18 cellular contexts compared by ENCODE assay signal in genomic region chr18:62165583-62165982, GRCh38.
"Had no signal": no experiment of that assay in that cellular context is flagged by ENCODE, and none has a peak within 500 bp of the region (broad histone marks: within the 10 kb centered on the region; RNA-seq: fewer than 3 reads in every experiment).

No MANE protein-coding gene starts in this region.

- H3K27ac ChIP-seq: esophagus squamous epithelium, tibial nerve had no signal

- H3K4me1 ChIP-seq: esophagus squamous epithelium had no signal

- H3K4me3 ChIP-seq: esophagus squamous epithelium, tibial nerve had no signal

- H3K27ac Mint-ChIP-seq: activated naive CD4-positive, alpha-beta T cell treated with anti-CD3 and anti-CD28 coated beads, Interleukin-2, amount 50 U/mL, for 24 hours; activated T-cell treated with anti-CD3 and anti-CD28 coated beads, Interleukin-2, amount 50 U/mL, for 72 hours; dendritic cell treated with granulocyte-macrophage colony-stimulating factor and Interleukin-4, amounts not matched to agents 40 ng/mL and 50 ng/mL, for 4 days; naive thymus-derived CD8-positive, alpha-beta T cell; T-helper 1 cell treated with Interleukin-12 subunit alpha and Interleukin-12 subunit beta and Interleukin-4 antibody, amounts not matched to agents 30 μg/mL and 1 μg/mL, for 36 hours had no signal

- H3K9me3 Mint-ChIP-seq: activated naive CD4-positive, alpha-beta T cell treated with anti-CD3 and anti-CD28 coated beads, Interleukin-2, amount 50 U/mL, for 24 hours had no signal

- H3K9me3 ChIP-seq: esophagus squamous epithelium, tibial nerve had no signal

- H3K4me3 Mint-ChIP-seq: activated naive CD4-positive, alpha-beta T cell treated with anti-CD3 and anti-CD28 coated beads, Interleukin-2, amount 50 U/mL, for 24 hours; activated T-cell treated with anti-CD3 and anti-CD28 coated beads, Interleukin-2, amount 50 U/mL, for 72 hours; dendritic cell treated with granulocyte-macrophage colony-stimulating factor and Interleukin-4, amounts not matched to agents 40 ng/mL and 50 ng/mL, for 4 days; naive thymus-derived CD8-positive, alpha-beta T cell; T-helper 1 cell treated with Interleukin-12 subunit alpha and Interleukin-12 subunit beta and Interleukin-4 antibody, amounts not matched to agents 30 μg/mL and 1 μg/mL, for 36 hours had no signal

- DNase-seq: activated CD4-positive, alpha-beta T cell treated with anti-CD3 and anti-CD28 coated beads for 1 hour; activated CD4-positive, alpha-beta T cell treated with anti-CD3 and anti-CD28 coated beads, Interleukin-2, amount 50 U/mL, for 4 hours; activated gamma-delta T cell; activated T-cell treated with anti-CD3 and anti-CD28 coated beads, Interleukin-2, amount 50 U/mL, for 72 hours; effector CD8-positive, alpha-beta T cell; esophagus squamous epithelium; glutamatergic neuron; hippocampal formation; naive thymus-derived CD8-positive, alpha-beta T cell; nucleus accumbens; stimulated activated naive CD4-positive, alpha-beta T cell; substantia nigra had no signal

- H3K27me3 Mint-ChIP-seq: activated naive CD4-positive, alpha-beta T cell treated with anti-CD3 and anti-CD28 coated beads, Interleukin-2, amount 50 U/mL, for 24 hours; dendritic cell treated with granulocyte-macrophage colony-stimulating factor and Interleukin-4, amounts not matched to agents 40 ng/mL and 50 ng/mL, for 4 days; naive thymus-derived CD8-positive, alpha-beta T cell had no signal

- ATAC-seq: activated T-cell treated with anti-CD3 and anti-CD28 coated beads, Interleukin-2, amount 50 U/mL, for 72 hours; naive thymus-derived CD8-positive, alpha-beta T cell had no signal

- FAIRE-seq: astrocyte, urothelium cell line had no signal
